9 cellular contexts compared by ENCODE assay signal in genomic region chr17:50297407-50297865, GRCh38. TPM values are rescaled to one million over a fixed set of nuclear protein-coding genes. Genes with fewer than 3 reads are reported as not detected.
DNase-seq lines count a peak whose midpoint lies in the region; ATAC-seq and TF ChIP-seq lines count a peak whose summit lies in the region.
"Had no signal": no experiment of that assay in that cellular context is flagged by ENCODE, and none has a peak within 500 bp of the region (broad histone marks: within the 10 kb centered on the region; RNA-seq: fewer than 3 reads in every experiment).

No MANE protein-coding gene starts in this region.

- intact Hi-C loops in esophagus muscularis mucosa (cut with DNase I) = loop anchor here (1.0 to 5.0 kb wide), 2 partner anchors 97 to 205 kb away; no protein-coding TSS in a partner anchor

- no peaks in the 10 kb centered on the region for H3K79me2 ChIP-seq in OCI-LY3 (ENCODE audit: low read length)

- H3K27me3 ChIP-seq in HL-60 (ENCODE audit: insufficient read depth, poor library complexity, severe bottlenecking) (no peaks in the 10 kb centered on the region), OCI-LY3 (ENCODE audit: low read depth, low read length) (no peaks in the 10 kb centered on the region), esophagus muscularis mucosa (no peaks in the 10 kb centered on the region)

- H3K36me3 ChIP-seq in OCI-LY3 (replicated peaks; ENCODE audit: low read depth, low read length) = no peaks in the 10 kb centered on the region
- H3K36me3 ChIP-seq in esophagus muscularis mucosa = no peaks in the 10 kb centered on the region

- no peak overlapping the region for H3K9ac ChIP-seq in OCI-LY3 (ENCODE audit: low read length)

- no peak overlapping the region for H3K4me2 ChIP-seq in OCI-LY3 (ENCODE audit: low read length)

- TF ChIP-seq EP300 in esophagus muscularis mucosa (IDR thresholded peaks at IDR 0.05) = no peak

- no peak overlapping the region for H3K4me3 Mint-ChIP-seq in nephron
- H3K4me3 Mint-ChIP-seq: IgD-negative memory B cell had no signal

- peak; percentile 85 for TF ChIP-seq CTCF in HL-60 (IDR thresholded peaks at IDR 0.05; ENCODE audit: insufficient read depth, low read length)
- TF ChIP-seq CTCF in OCI-LY3 (IDR thresholded peaks at IDR 0.05; ENCODE audit: low read depth, low read length) = peak; percentile 86
- TF ChIP-seq CTCF in esophagus muscularis mucosa (IDR thresholded peaks at IDR 0.05) = peak in 2 of 3 experiments; percentile 91 to 99
- peak; percentile 98 to 99 (median 98) for TF ChIP-seq CTCF in nephron (IDR thresholded peaks at IDR 0.05; ENCODE audit: unreplicated experiment in 3 of 3)

- no peak for ATAC-seq in GM21723 (IDR thresholded peaks at IDR 0.05; ENCODE audit: unreplicated experiment)

- H3K36me3 Mint-ChIP-seq in nephron (ENCODE audit: low read depth) = no peaks in the 10 kb centered on the region
- H3K36me3 Mint-ChIP-seq: IgD-negative memory B cell had no signal

- H3K4me1 Mint-ChIP-seq in nephron = peaks cover 10% of the 10 kb centered on the region
- H3K4me1 Mint-ChIP-seq: IgD-negative memory B cell had no signal

- H3K27ac ChIP-seq in HL-60 (replicated peaks) (no peak overlapping the region), OCI-LY3 (ENCODE audit: low read length) (no peak overlapping the region), esophagus muscularis mucosa (replicated peaks in 1 of 4) (no peak overlapping the region)

- peak; percentile 53 for DNase-seq in Caki2 (ENCODE audit: low read depth)
- peak in 1 of 2 experiments; percentile 76 for DNase-seq in HL-60 (ENCODE audit: low read depth in 1 of 2, low spot score in 1 of 2)
- peak; percentile 78 for DNase-seq in activated T-cell treated with anti-CD3 and anti-CD28 coated beads for 24 hours (ENCODE audit: low read depth)
- no peak for DNase-seq in esophagus muscularis mucosa (ENCODE audit: extremely low spot score)
- DNase-seq in stimulated activated naive CD4-positive, alpha-beta T cell treated with Interleukin-2 at 50 U/mL for 16 hours (lab: John Stamatoyannopoulos, UW) = peak; percentile 70

- 18% methylated on average over 7 of the region's 7 CpGs for WGBS in esophagus muscularis mucosa

- no peaks in the 10 kb centered on the region for H3K27me3 Mint-ChIP-seq in nephron (ENCODE audit: low read depth)
- H3K27me3 Mint-ChIP-seq: IgD-negative memory B cell had no signal

- H3K4me1 ChIP-seq in OCI-LY3 (ENCODE audit: low read length) (peaks cover 2% of the 10 kb centered on the region; the same call in 1 of the 2 replicates), esophagus muscularis mucosa (peaks cover 0 to 4% (median 2%) of the 10 kb centered on the region in 4 donors)

- H3K9me3 Mint-ChIP-seq in nephron = no peaks in the 10 kb centered on the region
- H3K9me3 Mint-ChIP-seq: IgD-negative memory B cell had no signal

- in situ Hi-C loops in Caki2 (cut with HindIII; ENCODE audit: low pct_unique_long_range_greater_than_20kb, low sequenced_read_pairs) = no loop called here

- H4K20me1 ChIP-seq in OCI-LY3 (ENCODE audit: insufficient read depth, low read length) = no peaks in the 10 kb centered on the region

- TF ChIP-seq POLR2A in esophagus muscularis mucosa (IDR thresholded peaks at IDR 0.05; ENCODE audit: low read depth) = no peak

- H3K9me3 ChIP-seq in OCI-LY3 (ENCODE audit: insufficient read depth, low read length) (no peaks in the 10 kb centered on the region), esophagus muscularis mucosa (no peaks in the 10 kb centered on the region)

- peak overlapping the region; percentile 49 to 73 (median 59) for H3K27ac Mint-ChIP-seq in nephron
- H3K27ac Mint-ChIP-seq: IgD-negative memory B cell had no signal

- H3K4me3 ChIP-seq in HL-60 (replicated peaks; ENCODE audit: insufficient read depth, low read length) = no peak overlapping the region
- no peak overlapping the region for H3K4me3 ChIP-seq in OCI-LY3 (ENCODE audit: low read length)
- no peak overlapping the region for H3K4me3 ChIP-seq in esophagus muscularis mucosa

- H2AFZ ChIP-seq in OCI-LY3 (ENCODE audit: low read depth, low read length) = no peak overlapping the region

RNA-seq across cellular contexts. Expression of gene TMEM92, which starts 23.2 kb away (rescaled TPM):
- total RNA-seq in Caki2 (2014; rRNA removed; shearing (Covaris generic); ENCODE audit: low replicate concordance) = 0.44 and 1.9 TPM in 2 replicates
- total RNA-seq in esophagus muscularis mucosa = under 1 TPM in 1 of 4 donors, not detected in 3; 0.80 TPM

RNA-seq across cellular contexts. Expression of gene XYLT2, which starts 48.5 kb away (rescaled TPM):
- 39.4 and 53.5 TPM in 2 replicates for total RNA-seq in Caki2 (2014; rRNA removed; shearing (Covaris generic); ENCODE audit: low replicate concordance)
- 10 to 100 TPM; 12.8 to 29.8 (median 26.0) TPM for total RNA-seq in esophagus muscularis mucosa
